ENCODE assay signal across 1 cellular context in the genomic region with DNA sequence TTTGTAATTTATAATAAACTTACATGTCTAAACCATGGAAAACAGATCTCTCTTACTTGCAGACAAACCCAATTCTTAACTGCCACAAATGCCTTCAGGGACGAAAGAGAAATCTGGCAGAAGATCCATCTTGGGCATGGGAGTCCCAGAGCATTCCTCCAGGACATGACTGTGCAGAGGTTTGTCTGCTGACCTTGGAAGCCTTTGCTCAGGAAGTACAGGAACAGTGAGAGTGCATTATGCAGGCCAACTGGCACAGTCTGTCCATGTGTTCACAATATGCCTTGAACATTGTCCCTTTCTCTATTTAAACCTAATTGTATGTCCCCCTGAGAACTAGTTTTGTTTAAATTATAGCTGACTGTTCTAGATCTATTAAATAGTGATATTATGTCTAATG.
TF ChIP-seq lines count a peak whose summit lies in the region.

No MANE protein-coding gene starts in this region.

TF ChIP-seq in H1, 55 proteins besides CTCF, POLR2A, EP300 and RAD21:
- TF ChIP-seq CBX8 (IDR thresholded peaks at IDR 0.05; ENCODE audit: borderline replicate concordance, low read depth, low read length) (no peak), SUZ12 (IDR thresholded peaks at IDR 0.05; ENCODE audit: low read length) (no peak), ASH2L (IDR thresholded peaks at IDR 0.05; ENCODE audit: low read length) (no peak), SAP30 (IDR thresholded peaks at IDR 0.05; ENCODE audit: insufficient read depth, insufficient replicate concordance, low read length) (no peak), TBP (IDR thresholded peaks at IDR 0.05; ENCODE audit: low read depth, low read length) (no peak), TCF12 (IDR thresholded peaks at IDR 0.05; ENCODE audit: low read depth, low read length) (no peak)
